ENCODE assay signal across 36 cellular contexts in genomic region chr1:187936667-187937066, GRCh38.
"Had no signal": no experiment of that assay in that cellular context is flagged by ENCODE, and none has a peak within 500 bp of the region (broad histone marks: within the 10 kb centered on the region; RNA-seq: fewer than 3 reads in every experiment).

No MANE protein-coding gene starts in this region.

- DNase-seq: activated B cell treated with CpG ODN at 0.5 μM for 24 hours; activated CD4-positive, alpha-beta memory T cell treated with anti-CD3 and anti-CD28 coated beads, Interleukin-2, amount 10 ng/mL, durations not matched to agents 7 days and 5 days; activated CD4-positive, alpha-beta T cell treated with anti-CD3 and anti-CD28 coated beads for 4 hours; activated CD4-positive, alpha-beta T cell treated with anti-CD3 and anti-CD28 coated beads, Interleukin-2, amount 10 ng/mL, durations not matched to agents 7 days and 5 days; activated CD4-positive, alpha-beta T cell treated with anti-CD3 and anti-CD28 coated beads, Interleukin-2, amount 50 U/mL, for 48 hours; activated CD4-positive, CD25-positive, alpha-beta regulatory T cell treated with anti-CD3 and anti-CD28 coated beads, Interleukin-2, amount 50 U/mL, for 72 hours; activated CD8-positive, alpha-beta memory T cell treated with anti-CD3 and anti-CD28 coated beads for 24 hours; activated CD8-positive, alpha-beta memory T cell treated with anti-CD3 and anti-CD28 coated beads, Interleukin-2, amount 10 ng/mL, durations not matched to agents 7 days and 5 days; activated CD8-positive, alpha-beta memory T cell treated with anti-CD3 and anti-CD28 coated beads, Interleukin-2, amount 50 U/mL, for 48 hours; activated CD8-positive, alpha-beta T cell treated with anti-CD3 and anti-CD28 coated beads, Interleukin-2, amount 10 ng/mL, durations not matched to agents 7 days and 5 days; activated effector memory CD4-positive, alpha-beta T cell treated with Interleukin-2 at 50 U/mL for 16 hours; activated gamma-delta T cell; activated naive CD4-positive, alpha-beta T cell treated with anti-CD3 and anti-CD28 coated beads, Interleukin-2, amount 10 ng/mL, durations not matched to agents 7 days and 5 days; activated naive CD4-positive, alpha-beta T cell treated with Interleukin-2 at 50 U/mL for 16 hours; activated naive CD8-positive, alpha-beta T cell treated with anti-CD3 and anti-CD28 coated beads, Interleukin-2, amount 10 ng/mL, durations not matched to agents 7 days and 5 days; activated naive CD8-positive, alpha-beta T cell treated with anti-CD3 and anti-CD28 coated beads, Interleukin-2, amount 50 U/mL, for 24 hours; activated T-cell treated with anti-CD3 and anti-CD28 coated beads, Interleukin-2, amount 50 U/mL, for 24 hours; activated T-cell treated with anti-CD3 and anti-CD28 coated beads, Interleukin-2, amount 50 U/mL, for 48 hours; amygdala; anterior cingulate cortex; caudate nucleus; cerebellar nuclear complex; T-helper 2 cell; T-helper 9 cell had no signal

- H3K27me3 ChIP-seq: ascending aorta, cardiac muscle cell had no signal

- H3K4me3 Mint-ChIP-seq: activated B cell treated with CpG ODN at 0.5 μM for 24 hours; activated CD4-positive, alpha-beta memory T cell treated with anti-CD3 and anti-CD28 coated beads, Interleukin-2, amount 10 ng/mL, durations not matched to agents 7 days and 5 days; activated CD4-positive, alpha-beta T cell treated with anti-CD3 and anti-CD28 coated beads, Interleukin-2, amount 10 ng/mL, durations not matched to agents 7 days and 5 days; activated CD8-positive, alpha-beta memory T cell treated with anti-CD3 and anti-CD28 coated beads, Interleukin-2, amount 10 ng/mL, durations not matched to agents 7 days and 5 days; activated CD8-positive, alpha-beta T cell treated with anti-CD3 and anti-CD28 coated beads, Interleukin-2, amount 10 ng/mL, durations not matched to agents 7 days and 5 days; activated naive CD4-positive, alpha-beta T cell treated with anti-CD3 and anti-CD28 coated beads, Interleukin-2, amount 10 ng/mL, durations not matched to agents 7 days and 5 days; activated naive CD4-positive, alpha-beta T cell treated with anti-CD3 and anti-CD28 coated beads, Interleukin-2, amount 50 U/mL, for 24 hours; activated naive CD8-positive, alpha-beta T cell; activated naive CD8-positive, alpha-beta T cell treated with anti-CD3 and anti-CD28 coated beads, Interleukin-2, amount 10 ng/mL, durations not matched to agents 7 days and 5 days; activated naive CD8-positive, alpha-beta T cell treated with anti-CD3 and anti-CD28 coated beads, Interleukin-2, amount 50 U/mL, for 24 hours; activated T-cell treated with anti-CD3 and anti-CD28 coated beads, Interleukin-2, amount 50 U/mL, for 24 hours; brain; central memory CD8-positive, alpha-beta T cell; T-helper 1 cell treated with Interleukin-12 subunit alpha and Interleukin-12 subunit beta and Interleukin-4 antibody, amounts not matched to agents 30 μg/mL and 1 μg/mL, for 36 hours; T-helper 2 cell treated with Interferon-gamma antibody and Interleukin-4, amounts not matched to agents 5 μg/mL and 100 μg/mL, for 36 hours had no signal

- H3K4me1 ChIP-seq: ascending aorta had no signal

- H3K4me1 Mint-ChIP-seq: activated B cell treated with CpG ODN at 0.5 μM for 24 hours; activated CD4-positive, alpha-beta memory T cell treated with anti-CD3 and anti-CD28 coated beads, Interleukin-2, amount 10 ng/mL, durations not matched to agents 7 days and 5 days; activated CD4-positive, alpha-beta T cell treated with anti-CD3 and anti-CD28 coated beads, Interleukin-2, amount 10 ng/mL, durations not matched to agents 7 days and 5 days; activated CD8-positive, alpha-beta memory T cell treated with anti-CD3 and anti-CD28 coated beads, Interleukin-2, amount 10 ng/mL, durations not matched to agents 7 days and 5 days; activated naive CD4-positive, alpha-beta T cell treated with anti-CD3 and anti-CD28 coated beads, Interleukin-2, amount 10 ng/mL, durations not matched to agents 7 days and 5 days; activated naive CD4-positive, alpha-beta T cell treated with anti-CD3 and anti-CD28 coated beads, Interleukin-2, amount 50 U/mL, for 24 hours; activated naive CD8-positive, alpha-beta T cell treated with anti-CD3 and anti-CD28 coated beads, Interleukin-2, amount 10 ng/mL, durations not matched to agents 7 days and 5 days; activated naive CD8-positive, alpha-beta T cell treated with anti-CD3 and anti-CD28 coated beads, Interleukin-2, amount 50 U/mL, for 24 hours; brain; central memory CD8-positive, alpha-beta T cell had no signal

- H3K27ac Mint-ChIP-seq: activated B cell treated with CpG ODN at 0.5 μM for 24 hours; activated CD4-positive, alpha-beta memory T cell treated with anti-CD3 and anti-CD28 coated beads, Interleukin-2, amount 10 ng/mL, durations not matched to agents 7 days and 5 days; activated CD4-positive, alpha-beta T cell treated with anti-CD3 and anti-CD28 coated beads, Interleukin-2, amount 10 ng/mL, durations not matched to agents 7 days and 5 days; activated CD8-positive, alpha-beta memory T cell treated with anti-CD3 and anti-CD28 coated beads, Interleukin-2, amount 10 ng/mL, durations not matched to agents 7 days and 5 days; activated CD8-positive, alpha-beta T cell treated with anti-CD3 and anti-CD28 coated beads, Interleukin-2, amount 10 ng/mL, durations not matched to agents 7 days and 5 days; activated naive CD4-positive, alpha-beta T cell treated with anti-CD3 and anti-CD28 coated beads, Interleukin-2, amount 10 ng/mL, durations not matched to agents 7 days and 5 days; activated naive CD4-positive, alpha-beta T cell treated with anti-CD3 and anti-CD28 coated beads, Interleukin-2, amount 50 U/mL, for 24 hours; activated naive CD8-positive, alpha-beta T cell; activated naive CD8-positive, alpha-beta T cell treated with anti-CD3 and anti-CD28 coated beads, Interleukin-2, amount 10 ng/mL, durations not matched to agents 7 days and 5 days; activated naive CD8-positive, alpha-beta T cell treated with anti-CD3 and anti-CD28 coated beads, Interleukin-2, amount 50 U/mL, for 24 hours; activated T-cell treated with anti-CD3 and anti-CD28 coated beads, Interleukin-2, amount 50 U/mL, for 24 hours; activated T-helper 2 cell treated with anti-CD3 and anti-CD28 coated beads, Interferon-gamma antibody, Interleukin-2, Interleukin-4, amounts not matched to agents 10 μg/mL and 5 μg/mL and 100 μg/mL, durations not matched to agents 14 hours and 24 hours and 36 hours; brain; T-helper 1 cell treated with Interleukin-12 subunit alpha and Interleukin-12 subunit beta and Interleukin-4 antibody, amounts not matched to agents 30 μg/mL and 1 μg/mL, for 36 hours; T-helper 2 cell treated with Interferon-gamma antibody and Interleukin-4, amounts not matched to agents 5 μg/mL and 100 μg/mL, for 36 hours had no signal

- H3K27ac ChIP-seq: ascending aorta, cardiac muscle cell, VCaP had no signal

- FAIRE-seq: bronchial epithelial cell, TTC549 had no signal

- H3K4me3 ChIP-seq: ascending aorta, cardiac muscle cell had no signal

- H3K36me3 Mint-ChIP-seq: activated CD8-positive, alpha-beta memory T cell treated with anti-CD3 and anti-CD28 coated beads, Interleukin-2, amount 10 ng/mL, durations not matched to agents 7 days and 5 days; activated naive CD4-positive, alpha-beta T cell treated with anti-CD3 and anti-CD28 coated beads, Interleukin-2, amount 10 ng/mL, durations not matched to agents 7 days and 5 days; activated naive CD4-positive, alpha-beta T cell treated with anti-CD3 and anti-CD28 coated beads, Interleukin-2, amount 50 U/mL, for 24 hours; activated naive CD8-positive, alpha-beta T cell; activated naive CD8-positive, alpha-beta T cell treated with anti-CD3 and anti-CD28 coated beads, Interleukin-2, amount 10 ng/mL, durations not matched to agents 7 days and 5 days; brain had no signal

- H3K9me3 ChIP-seq: ascending aorta had no signal

- ATAC-seq: activated CD8-positive, alpha-beta memory T cell treated with anti-CD3 and anti-CD28 coated beads, Interleukin-2, amount 10 ng/mL, durations not matched to agents 7 days and 5 days; activated CD8-positive, alpha-beta T cell treated with anti-CD3 and anti-CD28 coated beads, Interleukin-2, amount 10 ng/mL, durations not matched to agents 7 days and 5 days; activated naive CD8-positive, alpha-beta T cell treated with anti-CD3 and anti-CD28 coated beads, Interleukin-2, amount 50 U/mL, for 24 hours had no signal

- H3K27me3 Mint-ChIP-seq: activated B cell treated with CpG ODN at 0.5 μM for 24 hours; activated CD4-positive, alpha-beta memory T cell treated with anti-CD3 and anti-CD28 coated beads, Interleukin-2, amount 10 ng/mL, durations not matched to agents 7 days and 5 days; activated CD4-positive, alpha-beta T cell treated with anti-CD3 and anti-CD28 coated beads, Interleukin-2, amount 10 ng/mL, durations not matched to agents 7 days and 5 days; activated CD8-positive, alpha-beta memory T cell treated with anti-CD3 and anti-CD28 coated beads, Interleukin-2, amount 10 ng/mL, durations not matched to agents 7 days and 5 days; activated naive CD4-positive, alpha-beta T cell treated with anti-CD3 and anti-CD28 coated beads, Interleukin-2, amount 10 ng/mL, durations not matched to agents 7 days and 5 days; activated naive CD4-positive, alpha-beta T cell treated with anti-CD3 and anti-CD28 coated beads, Interleukin-2, amount 50 U/mL, for 24 hours; activated naive CD8-positive, alpha-beta T cell; activated naive CD8-positive, alpha-beta T cell treated with anti-CD3 and anti-CD28 coated beads, Interleukin-2, amount 10 ng/mL, durations not matched to agents 7 days and 5 days; activated naive CD8-positive, alpha-beta T cell treated with anti-CD3 and anti-CD28 coated beads, Interleukin-2, amount 50 U/mL, for 24 hours; activated T-cell treated with anti-CD3 and anti-CD28 coated beads, Interleukin-2, amount 50 U/mL, for 24 hours; brain; central memory CD8-positive, alpha-beta T cell had no signal

- H3K9me3 Mint-ChIP-seq: activated B cell treated with CpG ODN at 0.5 μM for 24 hours; activated CD4-positive, alpha-beta memory T cell treated with anti-CD3 and anti-CD28 coated beads, Interleukin-2, amount 10 ng/mL, durations not matched to agents 7 days and 5 days; activated naive CD8-positive, alpha-beta T cell treated with anti-CD3 and anti-CD28 coated beads, Interleukin-2, amount 10 ng/mL, durations not matched to agents 7 days and 5 days; T-helper 1 cell treated with Interleukin-12 subunit alpha and Interleukin-12 subunit beta and Interleukin-4 antibody, amounts not matched to agents 30 μg/mL and 1 μg/mL, for 36 hours; T-helper 2 cell treated with Interferon-gamma antibody and Interleukin-4, amounts not matched to agents 5 μg/mL and 100 μg/mL, for 36 hours had no signal

- H3K36me3 ChIP-seq: ascending aorta, cardiac muscle cell had no signal
